Comparison of ENCODE assay signal across 13 cellular contexts in genomic region chr6:81894788-81895221, GRCh38.
DNase-seq lines count a peak whose midpoint lies in the region; ATAC-seq, FAIRE-seq and TF ChIP-seq lines count a peak whose summit lies in the region.
"Had no signal": no experiment of that assay in that cellular context is flagged by ENCODE, and none has a peak within 500 bp of the region (broad histone marks: within the 10 kb centered on the region; RNA-seq: fewer than 3 reads in every experiment).

No MANE protein-coding gene starts in this region.

- no peaks in the 10 kb centered on the region for H4K20me1 ChIP-seq in astrocyte (ENCODE audit: insufficient read depth, low read length)

- no peaks in the 10 kb centered on the region for H3K9me3 Mint-ChIP-seq in astrocyte (ENCODE audit: unreplicated experiment)
- no peaks in the 10 kb centered on the region for H3K9me3 Mint-ChIP-seq in CD4-positive, alpha-beta T cell
- H3K9me3 Mint-ChIP-seq: activated T-helper 2 cell treated with anti-CD3 and anti-CD28 coated beads, Interferon-gamma antibody, Interleukin-2, Interleukin-4, amounts not matched to agents 10 μg/mL and 5 μg/mL and 100 μg/mL, durations not matched to agents 14 hours and 24 hours and 36 hours; T-helper 2 cell treated with Interferon-gamma antibody and Interleukin-4, amounts not matched to agents 5 μg/mL and 100 μg/mL, for 36 hours had no signal

- H3K9me3 ChIP-seq in astrocyte (ENCODE audit: insufficient read depth, low read depth, low read length): no peaks in the 10 kb centered on the region
- no peaks in the 10 kb centered on the region for H3K9me3 ChIP-seq in left ventricle myocardium inferior (replicated peaks)
- H3K9me3 ChIP-seq in CD4-positive, alpha-beta T cell (ENCODE audit: control insufficient read depth, low read length): no peaks in the 10 kb centered on the region

- H3K36me3 Mint-ChIP-seq in astrocyte (ENCODE audit: low read depth, unreplicated experiment): no peaks in the 10 kb centered on the region
- no peaks in the 10 kb centered on the region for H3K36me3 Mint-ChIP-seq in CD4-positive, alpha-beta T cell (ENCODE audit: low read depth)
- H3K36me3 Mint-ChIP-seq: CD14-positive monocyte had no signal

- H3K4me1 ChIP-seq in astrocyte (ENCODE audit: insufficient read depth, low read length) (peaks cover 42% of the 10 kb centered on the region), left ventricle myocardium inferior (peaks cover 66% of the 10 kb centered on the region)

- peak overlapping the region; percentile 31 for H2AFZ ChIP-seq in astrocyte (ENCODE audit: low read depth, low read length)

- peak overlapping the region; percentile 59 for H3K9ac ChIP-seq in astrocyte (ENCODE audit: low read length)

- no peak overlapping the region for H3K4me3 Mint-ChIP-seq in astrocyte (ENCODE audit: unreplicated experiment)
- H3K4me3 Mint-ChIP-seq in CD4-positive, alpha-beta T cell: no peak overlapping the region
- H3K4me3 Mint-ChIP-seq: CD14-positive monocyte; T-helper 2 cell treated with Interferon-gamma antibody and Interleukin-4, amounts not matched to agents 5 μg/mL and 100 μg/mL, for 36 hours had no signal

- H3K27me3 Mint-ChIP-seq in astrocyte (ENCODE audit: low read depth, unreplicated experiment): no peaks in the 10 kb centered on the region
- no peaks in the 10 kb centered on the region for H3K27me3 Mint-ChIP-seq in CD4-positive, alpha-beta T cell

- no peaks in the 10 kb centered on the region for H3K79me2 ChIP-seq in astrocyte (ENCODE audit: insufficient read depth, low read length)

- no peak overlapping the region for H3K27ac Mint-ChIP-seq in astrocyte (ENCODE audit: unreplicated experiment)
- no peak overlapping the region for H3K27ac Mint-ChIP-seq in CD4-positive, alpha-beta T cell
- H3K27ac Mint-ChIP-seq: activated T-helper 2 cell treated with anti-CD3 and anti-CD28 coated beads, Interferon-gamma antibody, Interleukin-2, Interleukin-4, amounts not matched to agents 10 μg/mL and 5 μg/mL and 100 μg/mL, durations not matched to agents 14 hours and 24 hours and 36 hours; CD14-positive monocyte; T-helper 2 cell treated with Interferon-gamma antibody and Interleukin-4, amounts not matched to agents 5 μg/mL and 100 μg/mL, for 36 hours had no signal

- H3K4me3 ChIP-seq in astrocyte (ENCODE audit: insufficient read depth, low read depth, low read length) (no peak overlapping the region), left ventricle myocardium inferior (peak overlapping the region; percentile 46)

- TF ChIP-seq CTCF in astrocyte (IDR thresholded peaks at IDR 0.05; ENCODE audit: insufficient read depth, low read depth, low read length) (no peak), left ventricle myocardium inferior (IDR thresholded peaks at IDR 0.05; ENCODE audit: borderline replicate concordance) (no peak), D721Med (IDR thresholded peaks at IDR 0.05; ENCODE audit: insufficient read depth, missing control alignments) (no peak)
- no peak for TF ChIP-seq CTCF in CD4-positive, alpha-beta T cell (IDR thresholded peaks at IDR 0.05)

- intact Hi-C loops in left ventricle myocardium inferior (cut with micrococcal nuclease): no loop called here
- intact Hi-C loops in CD4-positive, alpha-beta T cell (cut with DNase I, micrococcal nuclease): no loop called here

- POLR2A ChIA-PET in CD4-positive, alpha-beta T cell (lab: Charles Lee): no interaction called here

- CTCF ChIA-PET in CD4-positive, alpha-beta T cell (lab: Charles Lee): no interaction called here

- no peaks in the 10 kb centered on the region for H3K27me3 ChIP-seq in astrocyte (ENCODE audit: insufficient read depth, low read length)
- no peaks in the 10 kb centered on the region for H3K27me3 ChIP-seq in left ventricle myocardium inferior (ENCODE audit: low read depth)
- no peaks in the 10 kb centered on the region for H3K27me3 ChIP-seq in CD4-positive, alpha-beta T cell (ENCODE audit: control insufficient read depth, insufficient read depth, low read length)

- DNase-seq in Daoy (ENCODE audit: low read depth) (peak; percentile 33), astrocyte (ENCODE audit: low read depth) (peak; percentile 44), left ventricle myocardium inferior (peak; percentile 68), pons (ENCODE audit: low spot score) (peak; percentile 100), D721Med (ENCODE audit: insufficient read length, low spot score) (no peak), GDM1 (lab: John Stamatoyannopoulos, UW) (no peak), NCI-H1436 treated with DMSO at 0.1 percent for 48 hours (lab: John Stamatoyannopoulos, UW) (no peak)
- DNase-seq in CD4-positive, alpha-beta T cell: no peak
- DNase-seq: NCI-H526 treated with DMSO at 0.1 percent for 48 hours had no signal

- FAIRE-seq in astrocyte (lab: Jason Lieb, UNC) (peak; percentile 20), D721Med (lab: Jason Lieb, UNC) (no peak)

- H3K4me2 ChIP-seq in astrocyte (ENCODE audit: low read length): peak overlapping the region; percentile 73

- H3K36me3 ChIP-seq in astrocyte (ENCODE audit: insufficient read depth, low read length): no peaks in the 10 kb centered on the region
- no peaks in the 10 kb centered on the region for H3K36me3 ChIP-seq in left ventricle myocardium inferior

- no peak for ATAC-seq in CD4-positive, alpha-beta T cell (ENCODE audit: poor library complexity)

- H3K27ac ChIP-seq in astrocyte (ENCODE audit: low read depth, low read length) (peak overlapping the region; percentile 86), left ventricle myocardium inferior (replicated peaks) (peak overlapping the region; percentile 91)
- H3K27ac ChIP-seq in CD4-positive, alpha-beta T cell (ENCODE audit: low read depth, low read length): no peak overlapping the region
- H3K27ac ChIP-seq: epithelial cell of prostate had no signal

- peaks cover 28% of the 10 kb centered on the region for H3K4me1 Mint-ChIP-seq in astrocyte (ENCODE audit: low read depth, unreplicated experiment)
- no peaks in the 10 kb centered on the region for H3K4me1 Mint-ChIP-seq in CD4-positive, alpha-beta T cell (ENCODE audit: low read depth)

Comparison
In these comparisons a context has a peak if more than half of its experiments do, and no peak if none do; other contexts are left out.
1. DNase-seq: peak in Daoy (single experiment), astrocyte (single experiment), left ventricle myocardium inferior (single experiment) and pons (single experiment); none in D721Med (single experiment), CD4-positive, alpha-beta T cell (0 of 10), GDM1 (single experiment) and NCI-H1436 treated with DMSO at 0.1 percent for 48 hours (single experiment).